1 cellular context compared by ENCODE assay signal in the genomic region with DNA sequence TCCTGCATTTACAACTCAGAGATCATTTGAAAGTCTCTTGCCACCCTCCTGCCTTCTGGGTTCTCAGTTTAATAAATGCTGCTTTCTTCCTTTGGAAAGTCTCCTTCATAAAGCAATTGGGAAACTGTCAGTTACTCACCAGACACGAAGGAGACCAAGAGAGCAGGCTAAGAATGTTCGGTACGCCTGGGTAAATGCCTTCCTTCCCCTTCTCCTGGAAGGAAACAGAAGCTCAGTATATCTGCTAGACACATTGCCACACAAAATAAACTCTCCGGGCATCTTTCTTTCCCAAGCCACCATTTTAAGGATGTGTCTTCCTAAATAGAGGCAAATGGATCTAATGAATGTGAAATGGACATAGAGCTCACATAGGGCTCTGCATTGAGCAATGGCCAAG.
TF ChIP-seq lines count a peak whose summit lies in the region.

No MANE protein-coding gene starts in this region.

TF ChIP-seq in GM23338, 12 proteins besides CTCF, POLR2A, EP300 and RAD21:
- TF ChIP-seq, protein P1, sequence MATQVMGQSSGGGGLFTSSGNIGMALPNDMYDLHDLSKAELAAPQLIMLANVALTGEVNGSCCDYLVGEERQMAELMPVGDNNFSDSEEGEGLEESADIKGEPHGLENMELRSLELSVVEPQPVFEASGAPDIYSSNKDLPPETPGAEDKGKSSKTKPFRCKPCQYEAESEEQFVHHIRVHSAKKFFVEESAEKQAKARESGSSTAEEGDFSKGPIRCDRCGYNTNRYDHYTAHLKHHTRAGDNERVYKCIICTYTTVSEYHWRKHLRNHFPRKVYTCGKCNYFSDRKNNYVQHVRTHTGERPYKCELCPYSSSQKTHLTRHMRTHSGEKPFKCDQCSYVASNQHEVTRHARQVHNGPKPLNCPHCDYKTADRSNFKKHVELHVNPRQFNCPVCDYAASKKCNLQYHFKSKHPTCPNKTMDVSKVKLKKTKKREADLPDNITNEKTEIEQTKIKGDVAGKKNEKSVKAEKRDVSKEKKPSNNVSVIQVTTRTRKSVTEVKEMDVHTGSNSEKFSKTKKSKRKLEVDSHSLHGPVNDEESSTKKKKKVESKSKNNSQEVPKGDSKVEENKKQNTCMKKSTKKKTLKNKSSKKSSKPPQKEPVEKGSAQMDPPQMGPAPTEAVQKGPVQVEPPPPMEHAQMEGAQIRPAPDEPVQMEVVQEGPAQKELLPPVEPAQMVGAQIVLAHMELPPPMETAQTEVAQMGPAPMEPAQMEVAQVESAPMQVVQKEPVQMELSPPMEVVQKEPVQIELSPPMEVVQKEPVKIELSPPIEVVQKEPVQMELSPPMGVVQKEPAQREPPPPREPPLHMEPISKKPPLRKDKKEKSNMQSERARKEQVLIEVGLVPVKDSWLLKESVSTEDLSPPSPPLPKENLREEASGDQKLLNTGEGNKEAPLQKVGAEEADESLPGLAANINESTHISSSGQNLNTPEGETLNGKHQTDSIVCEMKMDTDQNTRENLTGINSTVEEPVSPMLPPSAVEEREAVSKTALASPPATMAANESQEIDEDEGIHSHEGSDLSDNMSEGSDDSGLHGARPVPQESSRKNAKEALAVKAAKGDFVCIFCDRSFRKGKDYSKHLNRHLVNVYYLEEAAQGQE (IDR thresholded peaks at IDR 0.05; ENCODE audit: unreplicated experiment): no peak
- TF ChIP-seq JUNB (IDR thresholded peaks at IDR 0.05; ENCODE audit: unreplicated experiment) (no peak), EZH2 (IDR thresholded peaks at IDR 0.05; ENCODE audit: low read depth, unreplicated experiment) (no peak), STAT1 (IDR thresholded peaks at IDR 0.05; ENCODE audit: unreplicated experiment) (no peak), CREB1 (CRISPR knock-in tag; IDR thresholded peaks at IDR 0.05; ENCODE audit: low read depth) (no peak), EZH2phosphoT487 (IDR thresholded peaks at IDR 0.05; ENCODE audit: unreplicated experiment) (no peak), POLR2AphosphoS5 (IDR thresholded peaks at IDR 0.05; ENCODE audit: low read depth) (no peak), ZNF331 (CRISPR knock-in tag; IDR thresholded peaks at IDR 0.05; ENCODE audit: low read depth) (no peak), ZNF114 (CRISPR knock-in tag; IDR thresholded peaks at IDR 0.05) (no peak), NANOG (IDR thresholded peaks at IDR 0.05; ENCODE audit: borderline replicate concordance) (no peak), ETS1 (IDR thresholded peaks at IDR 0.05) (no peak)
- TF ChIP-seq, protein P2, sequence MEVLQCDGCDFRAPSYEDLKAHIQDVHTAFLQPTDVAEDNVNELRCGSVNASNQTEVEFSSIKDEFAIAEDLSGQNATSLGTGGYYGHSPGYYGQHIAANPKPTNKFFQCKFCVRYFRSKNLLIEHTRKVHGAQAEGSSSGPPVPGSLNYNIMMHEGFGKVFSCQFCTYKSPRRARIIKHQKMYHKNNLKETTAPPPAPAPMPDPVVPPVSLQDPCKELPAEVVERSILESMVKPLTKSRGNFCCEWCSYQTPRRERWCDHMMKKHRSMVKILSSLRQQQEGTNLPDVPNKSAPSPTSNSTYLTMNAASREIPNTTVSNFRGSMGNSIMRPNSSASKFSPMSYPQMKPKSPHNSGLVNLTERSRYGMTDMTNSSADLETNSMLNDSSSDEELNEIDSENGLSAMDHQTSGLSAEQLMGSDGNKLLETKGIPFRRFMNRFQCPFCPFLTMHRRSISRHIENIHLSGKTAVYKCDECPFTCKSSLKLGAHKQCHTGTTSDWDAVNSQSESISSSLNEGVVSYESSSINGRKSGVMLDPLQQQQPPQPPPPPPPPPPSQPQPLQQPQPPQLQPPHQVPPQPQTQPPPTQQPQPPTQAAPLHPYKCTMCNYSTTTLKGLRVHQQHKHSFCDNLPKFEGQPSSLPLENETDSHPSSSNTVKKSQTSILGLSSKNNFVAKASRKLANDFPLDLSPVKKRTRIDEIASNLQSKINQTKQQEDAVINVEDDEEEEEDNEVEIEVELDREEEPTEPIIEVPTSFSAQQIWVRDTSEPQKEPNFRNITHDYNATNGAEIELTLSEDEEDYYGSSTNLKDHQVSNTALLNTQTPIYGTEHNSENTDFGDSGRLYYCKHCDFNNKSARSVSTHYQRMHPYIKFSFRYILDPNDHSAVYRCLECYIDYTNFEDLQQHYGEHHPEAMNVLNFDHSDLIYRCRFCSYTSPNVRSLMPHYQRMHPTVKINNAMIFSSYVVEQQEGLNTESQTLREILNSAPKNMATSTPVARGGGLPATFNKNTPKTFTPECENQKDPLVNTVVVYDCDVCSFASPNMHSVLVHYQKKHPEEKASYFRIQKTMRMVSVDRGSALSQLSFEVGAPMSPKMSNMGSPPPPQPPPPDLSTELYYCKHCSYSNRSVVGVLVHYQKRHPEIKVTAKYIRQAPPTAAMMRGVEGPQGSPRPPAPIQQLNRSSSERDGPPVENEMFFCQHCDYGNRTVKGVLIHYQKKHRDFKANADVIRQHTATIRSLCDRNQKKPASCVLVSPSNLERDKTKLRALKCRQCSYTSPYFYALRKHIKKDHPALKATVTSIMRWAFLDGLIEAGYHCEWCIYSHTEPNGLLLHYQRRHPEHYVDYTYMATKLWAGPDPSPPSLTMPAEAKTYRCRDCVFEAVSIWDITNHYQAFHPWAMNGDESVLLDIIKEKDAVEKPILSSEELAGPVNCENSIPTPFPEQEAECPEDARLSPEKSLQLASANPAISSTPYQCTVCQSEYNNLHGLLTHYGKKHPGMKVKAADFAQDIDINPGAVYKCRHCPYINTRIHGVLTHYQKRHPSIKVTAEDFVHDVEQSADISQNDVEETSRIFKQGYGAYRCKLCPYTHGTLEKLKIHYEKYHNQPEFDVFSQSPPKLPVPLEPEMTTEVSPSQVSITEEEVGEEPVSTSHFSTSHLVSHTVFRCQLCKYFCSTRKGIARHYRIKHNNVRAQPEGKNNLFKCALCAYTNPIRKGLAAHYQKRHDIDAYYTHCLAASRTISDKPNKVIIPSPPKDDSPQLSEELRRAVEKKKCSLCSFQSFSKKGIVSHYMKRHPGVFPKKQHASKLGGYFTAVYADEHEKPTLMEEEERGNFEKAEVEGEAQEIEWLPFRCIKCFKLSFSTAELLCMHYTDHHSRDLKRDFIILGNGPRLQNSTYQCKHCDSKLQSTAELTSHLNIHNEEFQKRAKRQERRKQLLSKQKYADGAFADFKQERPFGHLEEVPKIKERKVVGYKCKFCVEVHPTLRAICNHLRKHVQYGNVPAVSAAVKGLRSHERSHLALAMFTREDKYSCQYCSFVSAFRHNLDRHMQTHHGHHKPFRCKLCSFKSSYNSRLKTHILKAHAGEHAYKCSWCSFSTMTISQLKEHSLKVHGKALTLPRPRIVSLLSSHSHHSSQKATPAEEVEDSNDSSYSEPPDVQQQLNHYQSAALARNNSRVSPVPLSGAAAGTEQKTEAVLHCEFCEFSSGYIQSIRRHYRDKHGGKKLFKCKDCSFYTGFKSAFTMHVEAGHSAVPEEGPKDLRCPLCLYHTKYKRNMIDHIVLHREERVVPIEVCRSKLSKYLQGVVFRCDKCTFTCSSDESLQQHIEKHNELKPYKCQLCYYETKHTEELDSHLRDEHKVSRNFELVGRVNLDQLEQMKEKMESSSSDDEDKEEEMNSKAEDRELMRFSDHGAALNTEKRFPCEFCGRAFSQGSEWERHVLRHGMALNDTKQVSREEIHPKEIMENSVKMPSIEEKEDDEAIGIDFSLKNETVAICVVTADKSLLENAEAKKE (CRISPR knock-in tag; IDR thresholded peaks at IDR 0.05): no peak
